ENCODE assay signal across 17 cellular contexts in the genomic region with DNA sequence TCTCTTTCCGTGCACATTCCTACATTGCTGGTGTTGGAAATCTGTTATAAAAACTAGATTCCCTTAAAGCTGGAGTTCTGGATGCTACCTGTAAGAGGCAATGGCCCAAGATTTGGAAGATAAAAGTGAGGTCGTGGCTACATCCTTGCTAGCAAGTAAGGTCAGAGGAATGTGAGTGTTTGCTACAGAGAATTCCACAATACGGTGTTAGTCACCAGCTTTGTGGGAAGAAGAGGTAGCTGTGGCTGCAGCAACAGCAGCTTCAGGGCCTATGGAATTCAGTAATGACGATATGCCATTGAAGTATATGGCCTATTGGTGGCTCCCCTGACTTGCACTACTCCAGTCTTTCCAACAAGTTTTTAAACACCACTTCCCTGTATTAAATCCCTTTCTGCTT.
DNase-seq lines count a peak whose midpoint lies in the region; ATAC-seq and TF ChIP-seq lines count a peak whose summit lies in the region.
"Had no signal": no experiment of that assay in that cellular context is flagged by ENCODE, and none has a peak within 500 bp of the region (broad histone marks: within the 10 kb centered on the region; RNA-seq: fewer than 3 reads in every experiment).

No MANE protein-coding gene starts in this region.

- H3K9me3 ChIP-seq in breast epithelium: peaks cover 0 to 4% of the 10 kb centered on the region in 2 donors
- H3K9me3 ChIP-seq: HAP-1, neutrophil had no signal

- no peak overlapping the region for H3K4me3 ChIP-seq in breast epithelium
- H3K4me3 ChIP-seq in fibroblast of villous mesenchyme (ENCODE audit: low read depth, low read length): no peak overlapping the region
- H3K4me3 ChIP-seq: esophagus muscularis mucosa, HAP-1 had no signal

- H3K4me1 Mint-ChIP-seq in MCF 10A (ENCODE audit: insufficient read depth, unreplicated experiment) (peaks cover 5% of the 10 kb centered on the region), WTC11 (no peaks in the 10 kb centered on the region)
- H3K4me1 Mint-ChIP-seq in stimulated activated effector memory CD8-positive, alpha-beta T cell treated with anti-CD3 and anti-CD28 coated beads, Interleukin-12 subunit alpha, Interleukin-12 subunit beta, amount 100 ng/mL, for 72 hours: no peaks in the 10 kb centered on the region
- H3K4me1 Mint-ChIP-seq: activated naive CD8-positive, alpha-beta T cell treated with anti-CD3 and anti-CD28 coated beads, Interleukin-2, amount 10 ng/mL, durations not matched to agents 7 days and 5 days had no signal

- H3K4me3 Mint-ChIP-seq in MCF 10A (ENCODE audit: unreplicated experiment): no peak overlapping the region
- no peak overlapping the region for H3K4me3 Mint-ChIP-seq in WTC11
- no peak overlapping the region for H3K4me3 Mint-ChIP-seq in stimulated activated effector memory CD8-positive, alpha-beta T cell treated with anti-CD3 and anti-CD28 coated beads, Interleukin-12 subunit alpha, Interleukin-12 subunit beta, amount 100 ng/mL, for 72 hours
- H3K4me3 Mint-ChIP-seq: activated naive CD8-positive, alpha-beta T cell treated with anti-CD3 and anti-CD28 coated beads, Interleukin-2, amount 10 ng/mL, durations not matched to agents 7 days and 5 days had no signal

- H3K27me3 Mint-ChIP-seq in MCF 10A (ENCODE audit: insufficient read depth, unreplicated experiment) (no peaks in the 10 kb centered on the region), WTC11 (ENCODE audit: low read depth) (no peaks in the 10 kb centered on the region)

- no peak for TF ChIP-seq POLR2A in breast epithelium (IDR thresholded peaks at IDR 0.05)

- TF ChIP-seq CTCF in MCF 10A (IDR thresholded peaks at IDR 0.05; ENCODE audit: unreplicated experiment) (no peak), breast epithelium (IDR thresholded peaks at IDR 0.05) (no peak), WTC11 (IDR thresholded peaks at IDR 0.05) (no peak), fibroblast of villous mesenchyme (IDR thresholded peaks at IDR 0.05; ENCODE audit: insufficient read depth, low read depth, low read length) (no peak)

- CTCF ChIA-PET in MCF 10A (lab: Yijun Ruan, JAX): interaction anchor here (0.9 to 1.7 kb wide), 4 partner anchors 12 to 906 kb away, joined by 3 to 5 read pairs (median 4); no protein-coding TSS in a partner anchor
- CTCF ChIA-PET in WTC11 (lab: Charles Lee): interaction anchor here (1.2 to 2.1 kb wide), 2 partner anchors 11 to 71 kb away, joined by 3 to 7 read pairs; no protein-coding TSS in a partner anchor

- POLR2A ChIA-PET in MCF 10A (lab: Yijun Ruan, JAX) (no interaction called here), WTC11 (lab: Charles Lee) (no interaction called here)

- no TSS peak for BruUV-seq in MCF 10A (replicated peaks; lab: Mats Ljungman, UMichigan)

- H3K27me3 ChIP-seq in breast epithelium: no peaks in the 10 kb centered on the region
- H3K27me3 ChIP-seq: esophagus muscularis mucosa, neutrophil had no signal

- H3K27ac Mint-ChIP-seq in MCF 10A (ENCODE audit: low read depth, unreplicated experiment): no peak overlapping the region
- H3K27ac Mint-ChIP-seq in WTC11: no peak overlapping the region
- no peak overlapping the region for H3K27ac Mint-ChIP-seq in stimulated activated effector memory CD8-positive, alpha-beta T cell treated with anti-CD3 and anti-CD28 coated beads, Interleukin-12 subunit alpha, Interleukin-12 subunit beta, amount 100 ng/mL, for 72 hours
- H3K27ac Mint-ChIP-seq: activated naive CD8-positive, alpha-beta T cell treated with anti-CD3 and anti-CD28 coated beads, Interleukin-2, amount 10 ng/mL, durations not matched to agents 7 days and 5 days had no signal

- H3K36me3 Mint-ChIP-seq in MCF 10A (ENCODE audit: insufficient read depth, unreplicated experiment) (no peaks in the 10 kb centered on the region), WTC11 (peaks cover 5% of the 10 kb centered on the region)
- no peaks in the 10 kb centered on the region for H3K36me3 Mint-ChIP-seq in stimulated activated effector memory CD8-positive, alpha-beta T cell treated with anti-CD3 and anti-CD28 coated beads, Interleukin-12 subunit alpha, Interleukin-12 subunit beta, amount 100 ng/mL, for 72 hours
- H3K36me3 Mint-ChIP-seq: activated naive CD8-positive, alpha-beta T cell treated with anti-CD3 and anti-CD28 coated beads, Interleukin-2, amount 10 ng/mL, durations not matched to agents 7 days and 5 days had no signal

- intact Hi-C loops in MCF 10A (cut with micrococcal nuclease): no loop called here
- intact Hi-C loops in breast epithelium (cut with DNase I; ENCODE audit: low total_unique reads): no loop called here
- intact Hi-C loops in left ventricle myocardium superior (cut with micrococcal nuclease): no loop called here

- H3K9me3 Mint-ChIP-seq in MCF 10A (ENCODE audit: unreplicated experiment): no peaks in the 10 kb centered on the region
- H3K9me3 Mint-ChIP-seq in WTC11: peaks cover 10% of the 10 kb centered on the region
- H3K9me3 Mint-ChIP-seq in stimulated activated effector memory CD8-positive, alpha-beta T cell treated with anti-CD3 and anti-CD28 coated beads, Interleukin-12 subunit alpha, Interleukin-12 subunit beta, amount 100 ng/mL, for 72 hours: no peaks in the 10 kb centered on the region
- H3K9me3 Mint-ChIP-seq: activated naive CD8-positive, alpha-beta T cell treated with anti-CD3 and anti-CD28 coated beads, Interleukin-2, amount 10 ng/mL, durations not matched to agents 7 days and 5 days had no signal

- DNase-seq in MCF 10A (ENCODE audit: unreplicated experiment) (peak; percentile 52), breast epithelium (ENCODE audit: low spot score in 2 of 2) (no peak), WTC11 (ENCODE audit: low spot score) (no peak), fibroblast of villous mesenchyme (ENCODE audit: low read depth) (peak; percentile 65), left ventricle myocardium superior (no peak)
- no peak for DNase-seq in stimulated activated CD4-positive, alpha-beta T cell treated with anti-CD3 and anti-CD28 coated beads, Interleukin-2, amount 100 ng/mL, for 48 hours
- DNase-seq in stimulated activated effector memory CD8-positive, alpha-beta T cell treated with anti-CD3 and anti-CD28 coated beads, Interleukin-12 subunit alpha, Interleukin-12 subunit beta, amount 100 ng/mL, for 72 hours (ENCODE audit: low spot score in 2 of 2): no peak
- DNase-seq: activated naive CD8-positive, alpha-beta T cell treated with anti-CD3 and anti-CD28 coated beads, Interleukin-2, amount 10 ng/mL, durations not matched to agents 7 days and 5 days; COR-L47; cortex of kidney; NCI-H1092; small intestine had no signal

- H3K36me3 ChIP-seq in breast epithelium: no peaks in the 10 kb centered on the region
- H3K36me3 ChIP-seq: esophagus muscularis mucosa, HAP-1, neutrophil had no signal

- H3K4me1 ChIP-seq in breast epithelium: no peaks in the 10 kb centered on the region
- H3K4me1 ChIP-seq: HAP-1 had no signal

- ATAC-seq in WTC11: peak; percentile 46; the same call in 1 of the 2 replicates
- ATAC-seq in left ventricle myocardium superior: no peak
- ATAC-seq in stimulated activated effector memory CD8-positive, alpha-beta T cell treated with anti-CD3 and anti-CD28 coated beads, Interleukin-12 subunit alpha, Interleukin-12 subunit beta, amount 100 ng/mL, for 72 hours: no peak
- ATAC-seq in GM18873 (IDR thresholded peaks at IDR 0.05; ENCODE audit: low FRiP score, unreplicated experiment): no peak

- H3K27ac ChIP-seq in breast epithelium: no peak overlapping the region
- H3K27ac ChIP-seq: 22Rv1, esophagus muscularis mucosa, neutrophil had no signal

TF ChIP-seq in WTC11, 78 proteins besides CTCF, POLR2A, EP300 and RAD21 (continues in another document):
- TF ChIP-seq SMAD3 (CRISPR knock-in tag; IDR thresholded peaks at IDR 0.05; ENCODE audit: borderline replicate concordance) (no peak), PREB (CRISPR knock-in tag; IDR thresholded peaks at IDR 0.05; ENCODE audit: borderline replicate concordance) (no peak), ZNF532 (CRISPR knock-in tag; IDR thresholded peaks at IDR 0.05; ENCODE audit: borderline replicate concordance) (no peak), ZNF232 (CRISPR knock-in tag; IDR thresholded peaks at IDR 0.05) (no peak), TEAD1 (CRISPR knock-in tag; IDR thresholded peaks at IDR 0.05) (no peak)

Comparison
In these comparisons a context has a peak if more than half of its experiments do, and no peak if none do; other contexts are left out.
1. DNase-seq: peak in MCF 10A (single experiment) and fibroblast of villous mesenchyme (single experiment); none in breast epithelium (0 of 2), WTC11 (single experiment), left ventricle myocardium superior (single experiment), stimulated activated CD4-positive, alpha-beta T cell treated with anti-CD3 and anti-CD28 coated beads, Interleukin-2, amount 100 ng/mL, for 48 hours (0 of 2) and stimulated activated effector memory CD8-positive, alpha-beta T cell treated with anti-CD3 and anti-CD28 coated beads, Interleukin-12 subunit alpha, Interleukin-12 subunit beta, amount 100 ng/mL, for 72 hours (0 of 2).